In the genomic region with DNA sequence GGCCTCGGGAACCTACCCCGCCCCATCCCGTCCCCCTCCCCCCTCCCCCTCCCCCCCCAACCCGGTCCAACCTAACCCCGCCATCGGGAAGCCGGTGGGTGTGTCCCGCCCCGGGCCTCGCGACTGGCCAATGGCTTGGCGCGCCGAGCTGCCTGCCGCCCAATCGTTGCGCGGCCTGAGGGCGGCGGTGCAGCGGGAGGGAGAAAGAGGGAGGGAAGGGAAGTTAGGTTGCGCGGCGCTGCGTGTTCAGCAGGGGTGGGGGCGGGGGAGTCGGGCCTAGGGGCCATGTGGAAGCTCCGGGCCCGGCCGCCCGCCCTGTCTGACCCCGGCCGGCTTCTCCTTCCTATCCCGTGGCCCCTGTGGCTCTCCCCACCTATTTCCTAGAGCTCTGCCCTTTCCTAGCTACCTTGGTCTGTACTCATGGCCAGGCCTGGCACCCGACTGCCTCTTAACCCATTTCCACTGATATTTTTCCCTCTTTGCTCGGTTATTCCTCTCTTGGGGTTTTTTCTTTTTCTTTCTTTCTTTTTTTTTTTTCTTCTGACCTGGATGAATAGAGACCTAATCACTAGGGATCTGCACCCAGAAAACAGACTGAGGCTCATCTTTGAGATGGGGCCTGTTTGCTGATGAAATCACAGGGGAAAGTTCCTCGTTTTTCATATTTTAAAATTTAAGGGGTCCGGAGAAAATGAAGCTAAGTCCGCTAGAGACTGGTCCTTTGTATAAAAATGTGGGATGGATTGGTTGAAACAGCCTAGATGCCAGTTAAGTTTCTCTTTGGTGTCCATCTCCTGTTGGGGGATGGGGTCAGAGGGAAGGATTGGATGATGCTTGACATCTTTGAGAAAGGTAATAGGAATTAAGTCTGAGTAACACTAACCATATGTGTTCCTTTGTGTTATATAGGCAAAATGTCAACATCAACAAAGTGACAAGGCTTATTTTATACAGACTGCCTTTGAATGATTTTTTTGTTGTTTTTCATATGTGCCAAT, we compare ENCODE assay signal across 8 cellular contexts. TPM values are rescaled to one million over a fixed set of nuclear protein-coding genes. Genes with fewer than 3 reads are reported as not detected.
DNase-seq lines count a peak whose midpoint lies in the region; ATAC-seq, FAIRE-seq and TF ChIP-seq lines count a peak whose summit lies in the region.

No MANE protein-coding gene starts in this region.

- H3K27ac ChIP-seq in ACC112 (ENCODE audit: low read depth, low read length) (peak overlapping the region; percentile 80), keratinocyte (ENCODE audit: control insufficient read depth, insufficient read depth, low read length) (peak overlapping the region; percentile 85)

- ATAC-seq in GM18873 (IDR thresholded peaks at IDR 0.05; ENCODE audit: low FRiP score, unreplicated experiment) (peak; percentile 33), HG03175 (IDR thresholded peaks at IDR 0.05; ENCODE audit: unreplicated experiment) (peak; percentile 37)
- ATAC-seq in activated CD4-positive, CD25-positive, alpha-beta regulatory T cell treated with anti-CD3 and anti-CD28 coated beads, Interleukin-2, amount 50 U/mL, for 24 hours, result peak; percentile 51 to 56

- peaks cover 36% of the 10 kb centered on the region for H3K4me1 ChIP-seq in ACC112 (ENCODE audit: control insufficient read depth, insufficient read depth, low read length, unreplicated experiment)
- H3K4me1 ChIP-seq in keratinocyte (ENCODE audit: control insufficient read depth, extremely low read depth, insufficient read depth, low read length), result peaks cover 27% of the 10 kb centered on the region

- no peaks in the 10 kb centered on the region for H3K9me1 ChIP-seq in keratinocyte (ENCODE audit: control insufficient read depth, extremely low read depth, insufficient read depth, low read length)

- H3K9ac ChIP-seq in keratinocyte (ENCODE audit: control insufficient read depth, extremely low read depth, insufficient read depth, low read length), result peak overlapping the region; percentile 95

- dilution Hi-C loops in keratinocyte (cut with MboI; ENCODE audit: extremely low pct_ligation_motif_present, low sequenced_read_pairs), result no loop called here

- H3K9me3 ChIP-seq in keratinocyte (ENCODE audit: control insufficient read depth, low read depth, low read length), result no peaks in the 10 kb centered on the region

- FAIRE-seq in keratinocyte (lab: Jason Lieb, UNC), result no peak

- peaks cover 21% of the 10 kb centered on the region for H4K20me1 ChIP-seq in keratinocyte (ENCODE audit: control insufficient read depth, extremely low read depth, insufficient read depth, low read length)

- peak overlapping the region; percentile 89 for H3K4me2 ChIP-seq in keratinocyte (ENCODE audit: control insufficient read depth, extremely low read depth, insufficient read depth, low read depth, low read length)

- DNase-seq in NCI-H345 (lab: John Stamatoyannopoulos, UW), result peak; percentile 98
- peak; percentile 95 for DNase-seq in cerebellar cortex (ENCODE audit: low spot score)
- DNase-seq in keratinocyte (ENCODE audit: low read depth, low spot score), result peak; percentile 60
- peak; percentile 92 for DNase-seq in stimulated activated CD4-positive, alpha-beta T cell treated with anti-CD3 and anti-CD28 coated beads, Interleukin-12 subunit alpha, Interleukin-12 subunit beta, amount 100 ng/mL, for 4 hours

- peak overlapping the region; percentile 95 for H3K4me3 ChIP-seq in ACC112 (ENCODE audit: low read depth, low read length)
- H3K4me3 ChIP-seq in keratinocyte (ENCODE audit: control insufficient read depth in 2 of 3, extremely low read depth in 1 of 3, insufficient read depth in 2 of 3, low read depth in 1 of 3, low read length in 3 of 3), result peak overlapping the region; percentile 77 to 96 (median 95)

- peaks cover 52% of the 10 kb centered on the region for H3K79me2 ChIP-seq in ACC112 (ENCODE audit: control insufficient read depth, insufficient read depth, low read length, unreplicated experiment)
- H3K79me2 ChIP-seq in keratinocyte (ENCODE audit: control insufficient read depth, insufficient read depth, low read length), result peaks cover 52% of the 10 kb centered on the region

- H2AFZ ChIP-seq in ACC112 (ENCODE audit: low read length, unreplicated experiment), result no peak overlapping the region
- H2AFZ ChIP-seq in keratinocyte (ENCODE audit: control insufficient read depth, low read length), result no peak overlapping the region

- no peaks in the 10 kb centered on the region for H3K27me3 ChIP-seq in ACC112 (ENCODE audit: insufficient read depth, low read length)
- no peaks in the 10 kb centered on the region for H3K27me3 ChIP-seq in keratinocyte (ENCODE audit: control insufficient read depth, extremely low read depth, insufficient read depth, low read length)

- H3K36me3 ChIP-seq in ACC112 (ENCODE audit: insufficient read depth, low read length), result peaks cover 43% of the 10 kb centered on the region
- peaks cover 16 to 35% of the 10 kb centered on the region in 2 experiments for H3K36me3 ChIP-seq in keratinocyte (ENCODE audit: control insufficient read depth in 2 of 2, extremely low read depth in 1 of 2, insufficient read depth in 2 of 2, low read length in 2 of 2)

- peak in 1 of 3 experiments; percentile 1 for TF ChIP-seq CTCF in keratinocyte (optimal IDR thresholded peaks at IDR 0.05 in 1 of 3, IDR thresholded peaks at IDR 0.05 in 1 of 3, conservative IDR thresholded peaks at IDR 0.05 in 1 of 3; ENCODE audit: extremely low read depth in 1 of 3, insufficient read depth in 2 of 3, low read length in 3 of 3)

RNA-seq across cellular contexts. Expression of gene KPNB1, which starts 1.1 kb away (rescaled TPM):
- 167 to 220 TPM (median 219 TPM) in 3 replicates for polyA plus RNA-seq in keratinocyte
- polyA plus RNA-seq in keratinocyte (2011; ENCODE audit: low read depth), result 478 TPM
- polyA plus RNA-seq in keratinocyte (2011; cell fraction: cytosol; rRNA removed), result 165 and 222 TPM in 2 replicates
- polyA plus RNA-seq in keratinocyte (2011; cell fraction: nucleus; rRNA removed), result 288 and 299 TPM in 2 replicates
- 129 and 282 TPM in 2 replicates for polyA plus RNA-seq in keratinocyte (2012; ENCODE audit: low replicate concordance)
- 320 to 496 TPM (median 447 TPM) in 3 replicates for polyA minus RNA-seq in keratinocyte
- 117 TPM for polyA minus RNA-seq in keratinocyte (2011; cell fraction: cytosol; rRNA and poly(A)+ RNA removed)
- polyA minus RNA-seq in keratinocyte (2011; cell fraction: nucleus; rRNA and poly(A)+ RNA removed), result 109 and 207 TPM in 2 replicates

RNA-seq across cellular contexts. Expression of gene TBKBP1, which starts 43.1 kb away (rescaled TPM):
- 4.3 to 6.0 TPM (median 5.6 TPM) in 3 replicates for polyA plus RNA-seq in keratinocyte
- polyA plus RNA-seq in keratinocyte (2011; ENCODE audit: low read depth), result 4.5 TPM
- 2.5 and 4.6 TPM in 2 replicates for polyA plus RNA-seq in keratinocyte (2011; cell fraction: cytosol; rRNA removed)
- 12.5 and 12.6 TPM in 2 replicates for polyA plus RNA-seq in keratinocyte (2011; cell fraction: nucleus; rRNA removed)
- polyA plus RNA-seq in keratinocyte (2012; ENCODE audit: low replicate concordance), result 5.6 and 8.2 TPM in 2 replicates
- polyA minus RNA-seq in keratinocyte, result 4.3 to 7.5 TPM (median 5.4 TPM) in 3 replicates
- polyA minus RNA-seq in keratinocyte (2011; cell fraction: cytosol; rRNA and poly(A)+ RNA removed), result 14.4 TPM
- polyA minus RNA-seq in keratinocyte (2011; cell fraction: nucleus; rRNA and poly(A)+ RNA removed), result 4.8 and 5.6 TPM in 2 replicates

Comparison
In these comparisons a context has a peak if more than half of its experiments do, and no peak if none do; other contexts are left out.
1. Peak in every context shown above with its lines: DNase-seq, ATAC-seq, H3K4me3 ChIP-seq and H3K27ac ChIP-seq.